16 cellular contexts compared by ENCODE assay signal in the genomic region with DNA sequence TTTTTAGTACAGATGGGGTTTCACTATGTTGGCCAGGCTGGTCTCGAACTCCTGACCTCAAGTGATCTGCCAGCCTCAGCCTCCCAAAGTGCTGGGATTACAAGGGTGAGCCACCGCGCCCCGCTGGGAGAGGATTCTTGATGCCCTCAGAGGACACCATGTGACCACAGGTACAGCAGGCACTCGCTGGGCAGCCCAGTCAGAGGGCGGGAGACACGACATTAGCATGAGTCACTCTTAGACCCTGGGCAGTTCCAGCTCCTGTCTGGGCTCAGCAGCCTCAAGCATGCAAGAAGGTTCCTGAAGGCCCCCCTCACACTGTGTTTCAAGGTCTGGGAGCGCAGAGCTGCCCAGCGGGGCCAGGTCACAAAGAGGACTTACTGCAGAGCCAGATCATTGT. TPM values are rescaled to one million over a fixed set of nuclear protein-coding genes. Genes with fewer than 3 reads are reported as not detected.
A peak's percentile ranks its signal among the peaks of the same experiment; 100 is the strongest.
DNase-seq lines count a peak whose midpoint lies in the region; ATAC-seq, FAIRE-seq and TF ChIP-seq lines count a peak whose summit lies in the region.
"Had no signal": no experiment of that assay in that cellular context is flagged by ENCODE, and none has a peak within 500 bp of the region (broad histone marks: within the 10 kb centered on the region; RNA-seq: fewer than 3 reads in every experiment).

No MANE protein-coding gene starts in this region.

- no peak overlapping the region for H3K4ac ChIP-seq in neuronal stem cell (ENCODE audit: low read length)

- H3K27ac ChIP-seq in neuronal stem cell (replicated peaks; ENCODE audit: low read length): no peak overlapping the region
- no peak overlapping the region for H3K27ac ChIP-seq in SJCRH30
- H3K27ac ChIP-seq: pancreas had no signal

- no peak overlapping the region for H3K18ac ChIP-seq in neuronal stem cell (ENCODE audit: low read length)

- H2BK12ac ChIP-seq in neuronal stem cell (ENCODE audit: low read length): peak overlapping the region; percentile 50

- H3K4me1 ChIP-seq in neuronal stem cell (ENCODE audit: control insufficient read depth in 2 of 2, insufficient read depth in 1 of 2, low read depth in 1 of 2, low read length in 2 of 2) (peaks cover 9 to 14% of the 10 kb centered on the region in 2 donors), SJCRH30 (peaks cover 7% of the 10 kb centered on the region)
- H3K4me1 ChIP-seq: pancreas had no signal

- H3K14ac ChIP-seq in neuronal stem cell (ENCODE audit: low read length): no peak overlapping the region

- no peak for TF ChIP-seq CTCF in bronchial epithelial cell (IDR thresholded peaks at IDR 0.05; ENCODE audit: insufficient read depth, low read length, severe bottlenecking)

- H3K79me1 ChIP-seq in neuronal stem cell (ENCODE audit: low read depth, low read length): no peaks in the 10 kb centered on the region

- no peak overlapping the region for H3K23ac ChIP-seq in neuronal stem cell (ENCODE audit: low read depth, low read length, poor library complexity)

- H3K9me3 ChIP-seq in neuronal stem cell (replicated peaks in 1 of 2; ENCODE audit: control insufficient read depth in 2 of 2, insufficient read depth in 1 of 2, low read depth in 1 of 2, low read length in 2 of 2) (no peaks in the 10 kb centered on the region), SJCRH30 (replicated peaks) (no peaks in the 10 kb centered on the region)
- H3K9me3 ChIP-seq: pancreas had no signal

- H3K4me3 ChIP-seq in bronchial epithelial cell (ENCODE audit: low read depth, low read length) (no peak overlapping the region), neuronal stem cell (ENCODE audit: low read length in 2 of 2) (no peak overlapping the region), SJCRH30 (no peak overlapping the region)
- H3K4me3 ChIP-seq: pancreas had no signal

- ATAC-seq in GM18505 (IDR thresholded peaks at IDR 0.05; ENCODE audit: unreplicated experiment): no peak
- no peak for ATAC-seq in GM21447 (IDR thresholded peaks at IDR 0.05; ENCODE audit: unreplicated experiment)
- ATAC-seq: activated CD8-positive, alpha-beta T cell treated with anti-CD3 and anti-CD28 coated beads, Interleukin-2, amount 10 ng/mL, durations not matched to agents 7 days and 5 days; effector memory CD8-positive, alpha-beta T cell; Right ventricle myocardium inferior had no signal

- no peak overlapping the region for H4K91ac ChIP-seq in neuronal stem cell (ENCODE audit: low read depth, low read length, poor library complexity)

- no peaks in the 10 kb centered on the region for H3K36me3 ChIP-seq in bronchial epithelial cell (ENCODE audit: control insufficient read depth, insufficient read depth, low read length)
- no peaks in the 10 kb centered on the region for H3K36me3 ChIP-seq in neuronal stem cell (replicated peaks in 1 of 2; ENCODE audit: control insufficient read depth in 2 of 2, insufficient read depth in 2 of 2, low read length in 2 of 2)
- no peaks in the 10 kb centered on the region for H3K36me3 ChIP-seq in SJCRH30
- H3K36me3 ChIP-seq: pancreas had no signal

- no peak overlapping the region for H3K9ac ChIP-seq in neuronal stem cell (ENCODE audit: low read depth, low read length, poor library complexity)

- whole genome bisulfite sequencing in neuronal stem cell (ENCODE audit: extremely low coverage in 2 of 2, insufficient read length in 2 of 2, insufficient replicate concordance in 1 of 2), 2 donors: no CpG with 5 or more reads among the region's 9 CpGs

- FAIRE-seq in bronchial epithelial cell (lab: Jason Lieb, UNC): no peak
- FAIRE-seq: frontal cortex, pancreas had no signal

- no peak overlapping the region for H2BK5ac ChIP-seq in neuronal stem cell (ENCODE audit: low read length)

- no peaks in the 10 kb centered on the region for H3K27me3 ChIP-seq in bronchial epithelial cell (ENCODE audit: control insufficient read depth, insufficient read depth, low read length)
- peaks cover 0 to 92% (median 31%) of the 10 kb centered on the region in 3 experiments for H3K27me3 ChIP-seq in neuronal stem cell (ENCODE audit: control insufficient read depth in 3 of 3, insufficient read depth in 3 of 3, low read depth in 1 of 3, low read length in 3 of 3)
- H3K27me3 ChIP-seq in SJCRH30: peaks cover 3% of the 10 kb centered on the region; the same call in 1 of the 2 replicates
- H3K27me3 ChIP-seq: pancreas had no signal

- H2AK5ac ChIP-seq in neuronal stem cell (ENCODE audit: low read depth, low read length): peak overlapping the region; percentile 90

- no peak overlapping the region for H2AFZ ChIP-seq in neuronal stem cell (ENCODE audit: low read length)

- no peak overlapping the region for H2BK15ac ChIP-seq in neuronal stem cell (ENCODE audit: low read length)

- peak overlapping the region; percentile 26 for H2BK120ac ChIP-seq in neuronal stem cell (ENCODE audit: low read depth, low read length)

- H4K8ac ChIP-seq in neuronal stem cell (ENCODE audit: low read depth, low read length): no peak overlapping the region

- no peak overlapping the region for H3K4me2 ChIP-seq in neuronal stem cell (ENCODE audit: insufficient read depth, low read length, poor library complexity, severe bottlenecking)

- DNase-seq in Daoy (ENCODE audit: low read depth) (peak; percentile 76), NCI-H774 (lab: John Stamatoyannopoulos, UW) (peak; percentile 25), bronchial epithelial cell (ENCODE audit: low read depth) (peak; percentile 59), neuronal stem cell (ENCODE audit: low spot score) (no peak), SJCRH30 (no peak), OCI-M2 (lab: John Stamatoyannopoulos, UW; ENCODE audit: unreplicated experiment) (no peak)
- DNase-seq: activated CD8-positive, alpha-beta T cell treated with anti-CD3 and anti-CD28 coated beads, Interleukin-2, amount 10 ng/mL, durations not matched to agents 7 days and 5 days; DMS79; effector memory CD8-positive, alpha-beta T cell; NCI-H1417 treated with DMSO at 0.1 percent for 48 hours; NCI-H446 treated with DMSO at 0.1 percent for 48 hours; pancreas had no signal

- TF ChIP-seq POLR2A in GM18505 (IDR thresholded peaks at IDR 0.05; ENCODE audit: borderline replicate concordance, extremely low read depth, insufficient read depth, insufficient read length): no peak

RNA-seq across cellular contexts. Expression of a gene that starts 11.9 kb away (rescaled TPM):
- 0.06 TPM in 1 of 2 replicates, not detected in the other for total RNA-seq in Daoy (2014; rRNA removed; shearing (Covaris generic))
- total RNA-seq in bronchial epithelial cell: not detected in 2 replicates
- 3.2 TPM for polyA plus RNA-seq in neuronal stem cell (2013, experiment 1 of 2)
- polyA plus RNA-seq in neuronal stem cell (2013, experiment 2 of 2): 3.3 TPM
- not detected in 2 replicates for total RNA-seq in SJCRH30 (2014; rRNA removed; shearing (Covaris generic))
- total RNA-seq: activated CD8-positive, alpha-beta T cell treated with anti-CD3 and anti-CD28 coated beads, Interleukin-2, amount 10 ng/mL, durations not matched to agents 7 days and 5 days had no signal

RNA-seq across cellular contexts. Expression of a gene that starts 13.8 kb away (rescaled TPM):
- total RNA-seq in Daoy (2014; rRNA removed; shearing (Covaris generic)): 2,153 and 2,499 TPM in 2 replicates
- total RNA-seq in bronchial epithelial cell: 2,288 and 3,067 TPM in 2 replicates
- 2,934 TPM for polyA plus RNA-seq in neuronal stem cell (2013, experiment 1 of 2)
- polyA plus RNA-seq in neuronal stem cell (2013, experiment 2 of 2): 2,874 TPM
- 2,386 and 2,441 TPM in 2 replicates for total RNA-seq in SJCRH30 (2014; rRNA removed; shearing (Covaris generic))

RNA-seq across cellular contexts. Expression of a gene that starts 16.4 kb away (rescaled TPM):
- 0.89 and 1.0 TPM in 2 replicates for total RNA-seq in Daoy (2014; rRNA removed; shearing (Covaris generic))
- 4.7 and 4.9 TPM in 2 replicates for total RNA-seq in bronchial epithelial cell
- polyA plus RNA-seq in neuronal stem cell (2013, experiment 1 of 2): 5.8 TPM
- 5.9 TPM for polyA plus RNA-seq in neuronal stem cell (2013, experiment 2 of 2)
- 4.6 and 8.3 TPM in 2 replicates for total RNA-seq in SJCRH30 (2014; rRNA removed; shearing (Covaris generic))

RNA-seq across cellular contexts. Expression of a gene that starts 47.9 kb away (rescaled TPM):
- not detected in 2 replicates for total RNA-seq in Daoy (2014; rRNA removed; shearing (Covaris generic))
- total RNA-seq in bronchial epithelial cell: not detected in 2 replicates
- not detected for polyA plus RNA-seq in neuronal stem cell (2013, experiment 1 of 2)
- not detected for polyA plus RNA-seq in neuronal stem cell (2013, experiment 2 of 2)
- total RNA-seq in SJCRH30 (2014; rRNA removed; shearing (Covaris generic)): not detected in 2 replicates
- total RNA-seq: activated CD8-positive, alpha-beta T cell treated with anti-CD3 and anti-CD28 coated beads, Interleukin-2, amount 10 ng/mL, durations not matched to agents 7 days and 5 days; frontal cortex; Right ventricle myocardium inferior had no signal

Comparison
In these comparisons a context has a peak if more than half of its experiments do, and no peak if none do; other contexts are left out.
1. DNase-seq: peak in Daoy (single experiment), NCI-H774 (single experiment) and bronchial epithelial cell (single experiment); none in neuronal stem cell (single experiment), SJCRH30 (0 of 2) and OCI-M2 (single experiment).